In genomic region chr1:207885129-207886032, GRCh38 we compare ENCODE assay signal across 8 cellular contexts. TPM values are rescaled to one million over a fixed set of nuclear protein-coding genes. Genes with fewer than 3 reads are reported as not detected.
DNase-seq lines count a peak whose midpoint lies in the region; ATAC-seq, FAIRE-seq and TF ChIP-seq lines count a peak whose summit lies in the region.

No MANE protein-coding gene starts in this region.

- peak overlapping the region; percentile 78 for H2AFZ ChIP-seq in H1 (ENCODE audit: low read length)

- H2BK120ac ChIP-seq in H1 (replicated peaks; ENCODE audit: low read depth, low read length): no peak overlapping the region

- H4K20me1 ChIP-seq in H1 (replicated peaks in 1 of 2; ENCODE audit: control insufficient read depth in 1 of 2, insufficient read depth in 2 of 2, low read length in 2 of 2): no peaks in the 10 kb centered on the region

- peak; percentile 93 to 95 for TF ChIP-seq RAD21 in H1 (IDR thresholded peaks at IDR 0.05 in 1 of 2, conservative IDR thresholded peaks at IDR 0.05 in 1 of 2; ENCODE audit: low read depth in 2 of 2, low read length in 2 of 2)

- TF ChIP-seq POLR2A in H1 (IDR thresholded peaks at IDR 0.05; ENCODE audit: control extremely low read depth in 1 of 2, low read depth in 2 of 2, low read length in 2 of 2): no peak

- no peak overlapping the region for H3K9ac ChIP-seq in H1 (replicated peaks in 1 of 4; ENCODE audit: extremely low read depth in 1 of 4, low read depth in 3 of 4, low read length in 3 of 4)

- no peak for FAIRE-seq in H1 (lab: Jason Lieb, UNC)

- H3K4me2 ChIP-seq in H1 (ENCODE audit: insufficient read depth in 1 of 2, low read depth in 2 of 2, low read length in 2 of 2): no peak overlapping the region

- H2BK20ac ChIP-seq in H1 (ENCODE audit: low read length): no peak overlapping the region

- H4K91ac ChIP-seq in H1 (replicated peaks; ENCODE audit: insufficient read length, low read length): no peak overlapping the region

- H3K4me3 Mint-ChIP-seq in activated CD8-positive, alpha-beta T cell treated with anti-CD3 and anti-CD28 coated beads, Interleukin-2, amount 10 ng/mL, durations not matched to agents 7 days and 5 days: no peak overlapping the region
- no peak overlapping the region for H3K4me3 Mint-ChIP-seq in mesothelial cell of epicardium

- H3K4me1 ChIP-seq in H1 (replicated peaks in 1 of 4; ENCODE audit: control insufficient read depth in 3 of 4, insufficient read depth in 4 of 4, low read length in 3 of 4): no peaks in the 10 kb centered on the region; a peak in 1 of 7 replicates

- H3K27ac ChIP-seq in H1 (ENCODE audit: low read depth, low read length): no peak overlapping the region

- DNase-seq in Ammon's horn (ENCODE audit: low spot score) (peak; percentile 95), GM19238 (ENCODE audit: insufficient read length, low spot score) (peak; percentile 62), NCI-H774 (lab: John Stamatoyannopoulos, UW) (peak; percentile 48), H1 (ENCODE audit: low read depth in 1 of 2, low spot score in 2 of 2) (peak in 1 of 2 experiments; percentile 70), mesothelial cell of epicardium (ENCODE audit: low spot score in 2 of 2, unreplicated experiment in 2 of 2) (peak; percentile 55 to 81)
- DNase-seq in activated CD8-positive, alpha-beta T cell treated with anti-CD3 and anti-CD28 coated beads, Interleukin-2, amount 10 ng/mL, durations not matched to agents 7 days and 5 days: peak; percentile 84
- peak; percentile 82 for DNase-seq in stimulated activated CD8-positive, alpha-beta memory T cell treated with anti-CD3 and anti-CD28 coated beads, Interleukin-4, amount 100 ng/mL, for 48 hours

- peaks cover 34% of the 10 kb centered on the region for H3K4me1 Mint-ChIP-seq in activated CD8-positive, alpha-beta T cell treated with anti-CD3 and anti-CD28 coated beads, Interleukin-2, amount 10 ng/mL, durations not matched to agents 7 days and 5 days (ENCODE audit: low read depth)
- peaks cover 6% of the 10 kb centered on the region for H3K4me1 Mint-ChIP-seq in mesothelial cell of epicardium

- TF ChIP-seq EP300 in H1 (IDR thresholded peaks at IDR 0.05; ENCODE audit: borderline replicate concordance in 1 of 2, low read depth in 2 of 2, low read length in 2 of 2): no peak

- no peak overlapping the region for H2AK5ac ChIP-seq in H1 (ENCODE audit: low read depth, low read length)

- H4K5ac ChIP-seq in H1 (ENCODE audit: insufficient read length, low read depth, low read length): no peak overlapping the region

- no peaks in the 10 kb centered on the region for H3K23me2 ChIP-seq in H1 (ENCODE audit: low read depth, low read length)

- H3K9me3 Mint-ChIP-seq in activated CD8-positive, alpha-beta T cell treated with anti-CD3 and anti-CD28 coated beads, Interleukin-2, amount 10 ng/mL, durations not matched to agents 7 days and 5 days (ENCODE audit: insufficient read depth): no peaks in the 10 kb centered on the region
- H3K9me3 Mint-ChIP-seq in mesothelial cell of epicardium: no peaks in the 10 kb centered on the region

- H3K56ac ChIP-seq in H1 (replicated peaks; ENCODE audit: insufficient read length, low read depth, low read length): no peak overlapping the region

- no peak overlapping the region for H2BK5ac ChIP-seq in H1 (ENCODE audit: low read depth, low read length)

- H3K79me2 ChIP-seq in H1 (ENCODE audit: control insufficient read depth in 1 of 2, insufficient read depth in 2 of 2, low read length in 2 of 2): no peaks in the 10 kb centered on the region

- peak; percentile 74 for ATAC-seq in HG03460 (IDR thresholded peaks at IDR 0.05; ENCODE audit: unreplicated experiment)
- peak; percentile 66 for ATAC-seq in activated CD8-positive, alpha-beta T cell treated with anti-CD3 and anti-CD28 coated beads, Interleukin-2, amount 10 ng/mL, durations not matched to agents 7 days and 5 days

- no peak overlapping the region for H3K4me3 ChIP-seq in H1 (ENCODE audit: extremely low read depth in 1 of 4, insufficient read depth in 2 of 4, low read depth in 3 of 4, low read length in 4 of 4)

- no peaks in the 10 kb centered on the region for H3K36me3 Mint-ChIP-seq in activated CD8-positive, alpha-beta T cell treated with anti-CD3 and anti-CD28 coated beads, Interleukin-2, amount 10 ng/mL, durations not matched to agents 7 days and 5 days (ENCODE audit: low read depth)
- no peaks in the 10 kb centered on the region for H3K36me3 Mint-ChIP-seq in mesothelial cell of epicardium

- H3K23ac ChIP-seq in H1 (ENCODE audit: insufficient read length): no peak overlapping the region

- POLR2A ChIA-PET in activated CD8-positive, alpha-beta T cell treated with anti-CD3 and anti-CD28 coated beads, Interleukin-2, amount 10 ng/mL, durations not matched to agents 7 days and 5 days (lab: Charles Lee): interaction anchor here (1.2 to 2.3 kb wide), 2 partner anchors 17 to 78 kb away, joined by 4 to 20 read pairs; no protein-coding TSS in a partner anchor
- POLR2A ChIA-PET in H1 (lab: Charles Lee; ENCODE audit: partially characterized antibody): interaction anchor here (2.3 kb wide), 1 partner anchor 78 kb away, joined by 10 read pairs; no protein-coding TSS in a partner anchor

- peaks cover 2% of the 10 kb centered on the region for H3K27me3 Mint-ChIP-seq in activated CD8-positive, alpha-beta T cell treated with anti-CD3 and anti-CD28 coated beads, Interleukin-2, amount 10 ng/mL, durations not matched to agents 7 days and 5 days (ENCODE audit: low read depth)
- H3K27me3 Mint-ChIP-seq in mesothelial cell of epicardium (ENCODE audit: low read depth): peaks cover 43% of the 10 kb centered on the region

- no peak overlapping the region for H3K18ac ChIP-seq in H1 (ENCODE audit: extremely low read depth, low read length)

- peak overlapping the region; percentile 18 for H3K27ac Mint-ChIP-seq in activated CD8-positive, alpha-beta T cell treated with anti-CD3 and anti-CD28 coated beads, Interleukin-2, amount 10 ng/mL, durations not matched to agents 7 days and 5 days
- H3K27ac Mint-ChIP-seq in mesothelial cell of epicardium: no peak overlapping the region

- no peak overlapping the region for H3K14ac ChIP-seq in H1 (ENCODE audit: insufficient read length)

- no peaks in the 10 kb centered on the region for H3K36me3 ChIP-seq in H1 (ENCODE audit: control insufficient read depth in 2 of 4, insufficient read depth in 4 of 4, low read length in 3 of 4)

- CTCF ChIA-PET in activated CD8-positive, alpha-beta T cell treated with anti-CD3 and anti-CD28 coated beads, Interleukin-2, amount 10 ng/mL, durations not matched to agents 7 days and 5 days (lab: Charles Lee): interaction anchor here (0.7 to 10.0 kb wide), 52 partner anchors 8 to 360 kb away, joined by 3 to 386 read pairs (median 6); partner anchors contain the start of gene PLXNA2
- CTCF ChIA-PET in H1 (lab: Charles Lee; ENCODE audit: partially characterized antibody): interaction anchor here (0.6 to 10.0 kb wide), 52 partner anchors 8 to 1855 kb away, joined by 3 to 223 read pairs (median 7); no protein-coding TSS in a partner anchor

- H2BK15ac ChIP-seq in H1 (ENCODE audit: low read length): no peak overlapping the region

- H3K9me3 ChIP-seq in H1 (ENCODE audit: insufficient read depth in 2 of 2, low read depth in 1 of 2, low read length in 1 of 2): no peaks in the 10 kb centered on the region

- TF ChIP-seq CTCF in H1 (IDR thresholded peaks at IDR 0.05; ENCODE audit: control extremely low read depth in 1 of 3, insufficient read depth in 1 of 3, low read depth in 1 of 3, low read length in 3 of 3) (peak; percentile 92 to 97 (median 94)), mesothelial cell of epicardium (IDR thresholded peaks at IDR 0.05; ENCODE audit: unreplicated experiment) (peak; percentile 89)

- H3K4ac ChIP-seq in H1 (replicated peaks; ENCODE audit: insufficient read length, low read depth, low read length): no peak overlapping the region

- H4K8ac ChIP-seq in H1 (ENCODE audit: extremely low read depth, insufficient read depth, low read length): no peak overlapping the region

- H2BK12ac ChIP-seq in H1 (ENCODE audit: low read depth, low read length): no peak overlapping the region

- WGBS in H1 (ENCODE audit: extremely low coverage in 1 of 2, insufficient coverage in 1 of 2, insufficient read length in 1 of 2, insufficient replicate concordance in 2 of 2, low coverage in 1 of 2, low lambda C conversion rate in 2 of 2, missing lambda C conversion rate in 1 of 2), 2 experiments: 47% methylated on average over 9 of the region's 9 CpGs; no CpG with 5 or more reads in 1 of the 2 experiments

- H3K27me3 ChIP-seq in H1 (replicated peaks in 1 of 4; ENCODE audit: control insufficient read depth in 3 of 4, extremely low read depth in 1 of 4, insufficient read depth in 3 of 4, low read length in 3 of 4): no peaks in the 10 kb centered on the region; a peak in 1 of 7 replicates

- no peaks in the 10 kb centered on the region for H3K79me1 ChIP-seq in H1 (ENCODE audit: low read depth, low read length)

TF ChIP-seq in H1, 55 proteins besides CTCF, POLR2A, EP300 and RAD21 (continues in another document):
- TF ChIP-seq CEBPB (IDR thresholded peaks at IDR 0.05; ENCODE audit: low read depth, low read length) (no peak), JUN (IDR thresholded peaks at IDR 0.05; ENCODE audit: low read depth, low read length) (no peak), ATF3 (IDR thresholded peaks at IDR 0.05; ENCODE audit: insufficient read depth, low read depth, low read length) (no peak), POU5F1 (IDR thresholded peaks at IDR 0.05; ENCODE audit: low read depth, low read length) (no peak)

RNA-seq across cellular contexts. Expression of gene CD34, which starts 25.5 kb away (rescaled TPM):
- total RNA-seq in activated CD8-positive, alpha-beta T cell treated with anti-CD3 and anti-CD28 coated beads, Interleukin-2, amount 10 ng/mL, durations not matched to agents 7 days and 5 days: not detected
- 0.39 and 0.46 TPM in 2 replicates for total RNA-seq in H1 (2021; fragmentation: NEBNext Ultra II Directional; extraction: Animal tissue kit (Norgen Biotek cat#: 25700))
- polyA plus RNA-seq in H1 (2011; rRNA removed): 0.50 and 0.54 TPM in 2 replicates
- 0.47 TPM for polyA plus RNA-seq in H1 (2011; cell fraction: cytosol; rRNA removed)
- polyA plus RNA-seq in H1 (2011; cell fraction: nucleus; rRNA removed): 0.46 TPM
- 0.24 to 0.45 TPM (median 0.36 TPM) in 4 replicates for polyA plus RNA-seq in H1 (2012, experiment 1 of 2)
- polyA plus RNA-seq in H1 (2012, experiment 2 of 2): 0.35 TPM
- 0.30 TPM for polyA plus RNA-seq in H1 (2013, experiment 1 of 2)
- 0.26 TPM for polyA plus RNA-seq in H1 (2013, experiment 2 of 2)
- polyA minus RNA-seq in H1 (2011; rRNA and poly(A)+ RNA removed): 0.44 and 0.61 TPM in 2 replicates
- not detected for polyA minus RNA-seq in H1 (2011; cell fraction: cytosol; rRNA and poly(A)+ RNA removed)
- polyA minus RNA-seq in H1 (2011; cell fraction: nucleus; rRNA and poly(A)+ RNA removed): 0.50 TPM
- total RNA-seq in mesothelial cell of epicardium: 1.2 to 1.6 TPM (median 1.2 TPM) in 3 replicates
